8 cellular contexts compared by ENCODE assay signal in the genomic region with DNA sequence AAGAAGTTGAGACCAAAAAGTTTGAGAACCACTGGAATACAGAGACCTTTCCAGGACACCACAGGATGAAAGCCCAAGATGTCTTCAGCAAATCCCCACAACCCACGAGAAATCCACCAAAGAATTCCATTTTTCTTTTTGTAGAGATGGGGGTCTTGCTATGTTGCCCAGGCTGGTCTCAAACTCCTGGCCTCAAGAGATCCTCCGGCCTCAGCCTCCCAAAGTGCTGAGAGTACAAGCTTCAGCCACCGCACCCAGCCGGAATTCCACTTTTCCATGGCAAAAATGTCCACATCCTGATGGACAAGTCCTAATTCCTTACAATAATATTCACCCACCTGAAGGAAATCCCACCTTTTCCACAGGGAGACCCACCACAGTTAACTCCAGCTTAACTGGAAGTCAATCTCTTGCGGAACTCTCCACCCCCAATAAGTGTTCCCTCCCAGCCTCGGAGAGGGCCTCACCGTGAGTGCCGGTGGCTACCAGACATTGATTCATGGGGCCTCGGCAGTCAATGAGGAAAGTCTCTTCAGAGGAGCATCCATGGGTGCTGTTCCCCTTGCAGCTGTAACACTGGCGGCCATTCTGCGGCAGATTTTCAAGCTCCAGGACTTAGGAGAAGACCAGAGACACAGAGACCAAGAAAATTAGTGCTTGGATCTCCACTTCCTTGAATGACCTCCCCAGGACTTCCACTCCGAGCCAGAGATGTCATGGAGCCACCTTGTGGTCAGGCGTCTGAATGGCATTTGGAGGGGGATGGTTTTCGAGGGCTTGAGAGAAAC. TPM values are rescaled to one million over a fixed set of nuclear protein-coding genes. Genes with fewer than 3 reads are reported as not detected.
A peak's percentile ranks its signal among the peaks of the same experiment; 100 is the strongest.
DNase-seq lines count a peak whose midpoint lies in the region; ATAC-seq and TF ChIP-seq lines count a peak whose summit lies in the region.

No MANE protein-coding gene starts in this region.

- H3K27ac ChIP-seq in endodermal cell (ENCODE audit: low read depth, low read length), result no peak overlapping the region

- 82 to 86% methylated on average over 7 to 14 of the region's 14 CpGs for WGBS in endodermal cell (ENCODE audit: insufficient coverage in 1 of 2, insufficient read length in 1 of 2), 2 experiments

- peak; percentile 83 for TF ChIP-seq CTCF in WI38 (IDR thresholded peaks at IDR 0.05; ENCODE audit: low read depth, low read length)
- TF ChIP-seq CTCF in endodermal cell (conservative IDR thresholded peaks at IDR 0.05), result peak; percentile 86

- no peaks in the 10 kb centered on the region for H3K4me1 ChIP-seq in endodermal cell (ENCODE audit: control insufficient read depth, insufficient read depth, low read length)

- peak; percentile 76 for DNase-seq in activated effector memory CD4-positive, alpha-beta T cell treated with anti-CD3 and anti-CD28 coated beads, Interleukin-2, amount 50 U/mL, for 16 hours
- DNase-seq in activated effector memory CD4-positive, alpha-beta T cell treated with Interleukin-2 at 50 U/mL for 16 hours, result no peak
- DNase-seq in NCI-H1105 treated with DMSO at 0.1 percent for 48 hours (lab: John Stamatoyannopoulos, UW) (peak; percentile 45), endodermal cell (peak; percentile 87), midbrain (lab: John Stamatoyannopoulos, UW) (peak; percentile 81), stromal cell of bone marrow (ENCODE audit: low read depth) (peak; percentile 31)

- peaks cover 51% of the 10 kb centered on the region for H3K36me3 Mint-ChIP-seq in endodermal cell (ENCODE audit: low read depth)

- H3K36me3 ChIP-seq in endodermal cell (ENCODE audit: control insufficient read depth, insufficient read depth, low read length), result peaks cover 50% of the 10 kb centered on the region

- H3K27me3 ChIP-seq in endodermal cell (ENCODE audit: control insufficient read depth, insufficient read depth, low read length, poor library complexity, severe bottlenecking), result no peaks in the 10 kb centered on the region

- H3K4me3 ChIP-seq in WI38 (ENCODE audit: low read depth, low read length), result no peak overlapping the region
- H3K4me3 ChIP-seq in endodermal cell (ENCODE audit: low read length), result no peak overlapping the region

- peaks cover 11% of the 10 kb centered on the region for H3K9me3 Mint-ChIP-seq in endodermal cell

- H3K9me3 ChIP-seq in endodermal cell (ENCODE audit: control insufficient read depth, low read length), result peaks cover 10% of the 10 kb centered on the region

- no peak overlapping the region for H3K9ac ChIP-seq in endodermal cell (ENCODE audit: extremely low read depth, low read length, poor library complexity, severe bottlenecking)

- H3K4me3 Mint-ChIP-seq in endodermal cell, result no peak overlapping the region

- ATAC-seq in GM21447 (IDR thresholded peaks at IDR 0.05; ENCODE audit: unreplicated experiment), result no peak

- H3K27ac Mint-ChIP-seq in endodermal cell, result no peak overlapping the region

- H3K4me1 Mint-ChIP-seq in endodermal cell, result peaks cover 5% of the 10 kb centered on the region

- H3K27me3 Mint-ChIP-seq in endodermal cell (ENCODE audit: insufficient read depth), result peaks cover under 1% of the 10 kb centered on the region

RNA-seq across cellular contexts. Expression of gene CADM4, which starts 12.3 kb away (rescaled TPM):
- total RNA-seq in endodermal cell, result 10 to 100 TPM in 1 of 2 donors, 1 to 10 TPM in 1; 9.3 to 19.9 TPM
- polyA plus RNA-seq in endodermal cell (2013, experiment 1 of 2), result 68.9 TPM
- 58.7 TPM for polyA plus RNA-seq in endodermal cell (2013, experiment 2 of 2)

RNA-seq across cellular contexts. Expression of gene PLAUR, which starts 18.0 kb away (rescaled TPM):
- total RNA-seq in endodermal cell, result 10 to 100 TPM; 14.7 to 21.5 TPM
- polyA plus RNA-seq in endodermal cell (2013, experiment 1 of 2), result 20.1 TPM
- polyA plus RNA-seq in endodermal cell (2013, experiment 2 of 2), result 17.1 TPM

RNA-seq across cellular contexts. Expression of gene ZNF428, which starts 32.5 kb away (rescaled TPM):
- total RNA-seq in endodermal cell, result 10 to 100 TPM; 44.3 to 46.8 TPM
- polyA plus RNA-seq in endodermal cell (2013, experiment 1 of 2), result 71.4 TPM
- 66.6 TPM for polyA plus RNA-seq in endodermal cell (2013, experiment 2 of 2)

RNA-seq across cellular contexts. Expression of gene SRRM5, which starts 40.1 kb away (rescaled TPM):
- under 1 TPM; 0.35 to 0.37 TPM for total RNA-seq in endodermal cell
- 0.11 TPM for polyA plus RNA-seq in endodermal cell (2013, experiment 1 of 2)
- polyA plus RNA-seq in endodermal cell (2013, experiment 2 of 2), result not detected

RNA-seq across cellular contexts. Expression of gene ZNF576, which starts 55.6 kb away (rescaled TPM):
- total RNA-seq in endodermal cell, result 10 to 100 TPM; 11.9 to 12.1 TPM
- polyA plus RNA-seq in endodermal cell (2013, experiment 1 of 2), result 10.8 TPM
- 7.1 TPM for polyA plus RNA-seq in endodermal cell (2013, experiment 2 of 2)
